In genomic region chr10:74388801-74389200, GRCh38 we compare ENCODE assay signal across 22 cellular contexts.
DNase-seq lines count a peak whose midpoint lies in the region; ATAC-seq and TF ChIP-seq lines count a peak whose summit lies in the region.
"Had no signal": no experiment of that assay in that cellular context is flagged by ENCODE, and none has a peak within 500 bp of the region (broad histone marks: within the 10 kb centered on the region; RNA-seq: fewer than 3 reads in every experiment).

No MANE protein-coding gene starts in this region.

- no peaks in the 10 kb centered on the region for H3K27me3 Mint-ChIP-seq in activated naive CD4-positive, alpha-beta T cell treated with anti-CD3 and anti-CD28 coated beads, Interleukin-2, amount 50 U/mL, for 24 hours
- no peaks in the 10 kb centered on the region for H3K27me3 Mint-ChIP-seq in activated naive CD4-positive, alpha-beta T cell treated with anti-CD3 and anti-CD28 coated beads for 36 hours (ENCODE audit: low read depth)
- no peaks in the 10 kb centered on the region for H3K27me3 Mint-ChIP-seq in activated naive CD8-positive, alpha-beta T cell treated with anti-CD3 and anti-CD28 coated beads for 36 hours

- in situ Hi-C loops in KBM-7 (cut with MboI; ENCODE audit: low pct_unique_long_range_greater_than_20kb, low sequenced_read_pairs) = no loop called here

- no peaks in the 10 kb centered on the region for H3K27me3 ChIP-seq in SK-N-SH (ENCODE audit: insufficient read depth)
- H3K27me3 ChIP-seq: BE2C had no signal

- no peak overlapping the region for H3K4me3 ChIP-seq in SK-N-SH (ENCODE audit: low read depth in 2 of 2, low read length in 1 of 2)

- CTCF ChIA-PET in activated naive CD4-positive, alpha-beta T cell treated with anti-CD3 and anti-CD28 coated beads for 36 hours (lab: Charles Lee) = no interaction called here
- CTCF ChIA-PET in SK-N-SH (lab: Yijun Ruan, JAX) = no interaction called here

- H3K27ac Mint-ChIP-seq in activated naive CD4-positive, alpha-beta T cell treated with anti-CD3 and anti-CD28 coated beads, Interleukin-2, amount 50 U/mL, for 24 hours = peak overlapping the region; percentile 9
- no peak overlapping the region for H3K27ac Mint-ChIP-seq in activated naive CD4-positive, alpha-beta T cell treated with anti-CD3 and anti-CD28 coated beads for 36 hours
- peak overlapping the region; percentile 1 for H3K27ac Mint-ChIP-seq in activated naive CD8-positive, alpha-beta T cell treated with anti-CD3 and anti-CD28 coated beads for 36 hours
- H3K27ac Mint-ChIP-seq: CD14-positive monocyte had no signal

- H3K9me3 Mint-ChIP-seq in activated naive CD4-positive, alpha-beta T cell treated with anti-CD3 and anti-CD28 coated beads, Interleukin-2, amount 50 U/mL, for 24 hours = no peaks in the 10 kb centered on the region
- H3K9me3 Mint-ChIP-seq in activated naive CD4-positive, alpha-beta T cell treated with anti-CD3 and anti-CD28 coated beads for 36 hours = no peaks in the 10 kb centered on the region
- H3K9me3 Mint-ChIP-seq in activated naive CD8-positive, alpha-beta T cell treated with anti-CD3 and anti-CD28 coated beads for 36 hours = no peaks in the 10 kb centered on the region

- no peaks in the 10 kb centered on the region; the same call in 1 of the 2 replicates for H4K20me1 ChIP-seq in SK-N-SH (ENCODE audit: insufficient read depth)

- ATAC-seq in left colon = peak; percentile 52
- ATAC-seq: HCT116, PC-3 had no signal

- no peaks in the 10 kb centered on the region for H3K79me2 ChIP-seq in SK-N-SH (ENCODE audit: insufficient read depth)

- TF ChIP-seq CTCF in SK-N-SH (IDR thresholded peaks at IDR 0.05) = no peak

- POLR2A ChIA-PET in SK-N-SH (lab: Yijun Ruan, JAX) = no interaction called here

- H3K36me3 Mint-ChIP-seq in activated naive CD4-positive, alpha-beta T cell treated with anti-CD3 and anti-CD28 coated beads, Interleukin-2, amount 50 U/mL, for 24 hours = peaks cover 11% of the 10 kb centered on the region
- peaks cover 6% of the 10 kb centered on the region for H3K36me3 Mint-ChIP-seq in activated naive CD4-positive, alpha-beta T cell treated with anti-CD3 and anti-CD28 coated beads for 36 hours (ENCODE audit: low read depth)
- peaks cover 18% of the 10 kb centered on the region for H3K36me3 Mint-ChIP-seq in activated naive CD8-positive, alpha-beta T cell treated with anti-CD3 and anti-CD28 coated beads for 36 hours

- no peaks in the 10 kb centered on the region; a peak in 1 of 4 replicates for H3K4me1 ChIP-seq in SK-N-SH (ENCODE audit: control insufficient read depth in 1 of 2, insufficient read depth in 2 of 2, low read depth in 1 of 2, low read length in 1 of 2)
- H3K4me1 ChIP-seq: BE2C had no signal

- H3K27ac ChIP-seq in SK-N-SH (ENCODE audit: low read depth in 2 of 2, low read length in 1 of 2) = no peak overlapping the region
- H3K27ac ChIP-seq: 22Rv1, HL-60 had no signal

- H3K36me3 ChIP-seq in SK-N-SH (replicated peaks in 1 of 2; ENCODE audit: control insufficient read depth in 1 of 2, insufficient read depth in 2 of 2, low read length in 1 of 2) = peaks cover 0 to 4% of the 10 kb centered on the region in 2 experiments
- H3K36me3 ChIP-seq: BE2C had no signal

- no peak for TF ChIP-seq EP300 in SK-N-SH (IDR thresholded peaks at IDR 0.05; ENCODE audit: borderline replicate concordance in 1 of 2, low read depth in 1 of 2, low read length in 1 of 2)

- H3K4me2 ChIP-seq in SK-N-SH = no peak overlapping the region

- no peak overlapping the region for H3K9ac ChIP-seq in SK-N-SH

- no peak for DNase-seq in activated naive CD4-positive, alpha-beta T cell treated with anti-CD3 and anti-CD28 coated beads for 36 hours
- no peak for DNase-seq in activated naive CD8-positive, alpha-beta T cell treated with anti-CD3 and anti-CD28 coated beads for 36 hours
- DNase-seq in left colon (no peak), KBM-7 (no peak), SK-N-SH (no peak)
- DNase-seq in activated T-cell treated with anti-CD3 and anti-CD28 coated beads, Interleukin-2, amount 50 U/mL, for 1 hour = no peak
- DNase-seq: BE2C, Calu3, DMS79 treated with DMSO at 0.1 percent for 48 hours, GF-D8, MV-4-11, NCI-H1105 treated with DMSO at 0.1 percent for 48 hours, NCI-H2029, NCI-H446, NCI-H524 treated with DMSO at 0.1 percent for 48 hours, NCI-H774, PC-3 had no signal

- intact Hi-C loops in activated naive CD4-positive, alpha-beta T cell treated with anti-CD3 and anti-CD28 coated beads for 36 hours (cut with micrococcal nuclease) = no loop called here
- intact Hi-C loops in left colon (cut with DNase I, micrococcal nuclease) = no loop called here

- peaks cover 5% of the 10 kb centered on the region for H3F3A ChIP-seq in SK-N-SH (replicated peaks; ENCODE audit: insufficient read depth)

- no peak overlapping the region for H3K4me3 Mint-ChIP-seq in activated naive CD4-positive, alpha-beta T cell treated with anti-CD3 and anti-CD28 coated beads, Interleukin-2, amount 50 U/mL, for 24 hours
- no peak overlapping the region for H3K4me3 Mint-ChIP-seq in activated naive CD4-positive, alpha-beta T cell treated with anti-CD3 and anti-CD28 coated beads for 36 hours
- H3K4me3 Mint-ChIP-seq in activated naive CD8-positive, alpha-beta T cell treated with anti-CD3 and anti-CD28 coated beads for 36 hours = no peak overlapping the region
- H3K4me3 Mint-ChIP-seq: CD14-positive monocyte had no signal

- no peak for TF ChIP-seq RAD21 in SK-N-SH (IDR thresholded peaks at IDR 0.05; ENCODE audit: low read length)

- H3K4me1 Mint-ChIP-seq in activated naive CD4-positive, alpha-beta T cell treated with anti-CD3 and anti-CD28 coated beads, Interleukin-2, amount 50 U/mL, for 24 hours = peaks cover 31% of the 10 kb centered on the region
- peaks cover 20% of the 10 kb centered on the region for H3K4me1 Mint-ChIP-seq in activated naive CD4-positive, alpha-beta T cell treated with anti-CD3 and anti-CD28 coated beads for 36 hours (ENCODE audit: low read depth)
- peaks cover 20% of the 10 kb centered on the region for H3K4me1 Mint-ChIP-seq in activated naive CD8-positive, alpha-beta T cell treated with anti-CD3 and anti-CD28 coated beads for 36 hours

- H3K9me2 ChIP-seq in SK-N-SH = no peaks in the 10 kb centered on the region

- no peak overlapping the region for H2AFZ ChIP-seq in SK-N-SH (ENCODE audit: low read depth)

- no peaks in the 10 kb centered on the region for H3K9me3 ChIP-seq in SK-N-SH
- H3K9me3 ChIP-seq: BE2C had no signal

TF ChIP-seq in SK-N-SH, 30 proteins besides CTCF, POLR2A, EP300 and RAD21:
- TF ChIP-seq FOXJ3 (CRISPR knock-in tag; IDR thresholded peaks at IDR 0.05) = no peak
- TF ChIP-seq FOXM1 (IDR thresholded peaks at IDR 0.05; ENCODE audit: low read depth) = no peak
- no peak for TF ChIP-seq ZBTB33 (IDR thresholded peaks at IDR 0.05; ENCODE audit: borderline replicate concordance, low read depth)
- no peak for TF ChIP-seq RFX5 (IDR thresholded peaks at IDR 0.05; ENCODE audit: low read length)
- TF ChIP-seq GABPA (IDR thresholded peaks at IDR 0.05; ENCODE audit: low read depth) = no peak
- TF ChIP-seq PBX3 (IDR thresholded peaks at IDR 0.05) = no peak
- no peak for TF ChIP-seq CHD2 (IDR thresholded peaks at IDR 0.05; ENCODE audit: low read length, partially characterized antibody)
- TF ChIP-seq YY1 (IDR thresholded peaks at IDR 0.05; ENCODE audit: low read depth) = no peak
- TF ChIP-seq GATA2 (CRISPR knock-in tag; IDR thresholded peaks at IDR 0.05) = no peak
- no peak for TF ChIP-seq EZH2phosphoT487 (IDR thresholded peaks at IDR 0.05; ENCODE audit: borderline replicate concordance, low read depth)
- TF ChIP-seq MXI1 (IDR thresholded peaks at IDR 0.05; ENCODE audit: low read depth, low read length) = no peak
- TF ChIP-seq POLR2AphosphoS5 (IDR thresholded peaks at IDR 0.05; ENCODE audit: low read depth, low read length) = no peak
- TF ChIP-seq TEAD4 (IDR thresholded peaks at IDR 0.05; ENCODE audit: borderline replicate concordance, insufficient read depth) = no peak
- no peak for TF ChIP-seq FOSL2 (IDR thresholded peaks at IDR 0.05; ENCODE audit: borderline replicate concordance, low read depth)
- TF ChIP-seq TAF1 (IDR thresholded peaks at IDR 0.05; ENCODE audit: borderline replicate concordance, low read depth, low read length) = no peak
- no peak for TF ChIP-seq RCOR1 (IDR thresholded peaks at IDR 0.05; ENCODE audit: low read length)
- no peak for TF ChIP-seq SIN3A (IDR thresholded peaks at IDR 0.05; ENCODE audit: borderline replicate concordance, low read depth, low read length)
- no peak for TF ChIP-seq MEF2A (IDR thresholded peaks at IDR 0.05; ENCODE audit: borderline replicate concordance, low read depth)
